ENCODE assay signal across 8 cellular contexts in genomic region chr1:223811634-223812101, GRCh38. TPM values are rescaled to one million over a fixed set of nuclear protein-coding genes. Genes with fewer than 3 reads are reported as not detected.
A peak's percentile ranks its signal among the peaks of the same experiment; 100 is the strongest.
DNase-seq lines count a peak whose midpoint lies in the region; ATAC-seq, FAIRE-seq and TF ChIP-seq lines count a peak whose summit lies in the region.

No MANE protein-coding gene starts in this region.

- H3K9me3 ChIP-seq in BE2C (no peaks in the 10 kb centered on the region), esophagus squamous epithelium (no peaks in the 10 kb centered on the region), pancreas (no peaks in the 10 kb centered on the region)

- no peak for FAIRE-seq in RCC 7860 (lab: Jason Lieb, UNC)
- FAIRE-seq in pancreas (lab: Jason Lieb, UNC), result peak; percentile 86

- no peaks in the 10 kb centered on the region for H3K4me1 ChIP-seq in BE2C
- H3K4me1 ChIP-seq in esophagus squamous epithelium, result peaks cover 0 to 10% (median 0%) of the 10 kb centered on the region in 3 donors
- peaks cover 14 to 21% (median 16%) of the 10 kb centered on the region in 3 donors for H3K4me1 ChIP-seq in pancreas

- WGBS in esophagus squamous epithelium, 2 donors, result 36 to 41% methylated on average over 3 of the region's 3 CpGs
- WGBS in pancreas, 2 donors, result 24 to 26% methylated on average over 3 of the region's 3 CpGs

- peak; percentile 70 for ATAC-seq in GM18861 (IDR thresholded peaks at IDR 0.05; ENCODE audit: unreplicated experiment)
- peak; percentile 58 to 85 (median 75) for ATAC-seq in pancreas

- H3K36me3 ChIP-seq in BE2C (peaks cover 16% of the 10 kb centered on the region), esophagus squamous epithelium (peaks cover 0 to 57% (median 13%) of the 10 kb centered on the region in 3 donors), pancreas (peaks cover 0 to 5% (median 0%) of the 10 kb centered on the region in 3 donors), H7 (replicated peaks; ENCODE audit: control insufficient read depth, insufficient read depth, low read length) (peaks cover 3% of the 10 kb centered on the region; the same call in 1 of the 2 replicates)

- H3K27ac ChIP-seq in esophagus squamous epithelium (no peak overlapping the region), pancreas (no peak overlapping the region)

- TF ChIP-seq CTCF in BE2C (IDR thresholded peaks at IDR 0.05; ENCODE audit: low read depth, low read length) (peak; percentile 53), esophagus squamous epithelium (IDR thresholded peaks at IDR 0.05) (peak in 5 of 6 experiments; percentile 37 to 55 (median 44)), pancreas (IDR thresholded peaks at IDR 0.05) (peak in 3 of 4 donors; percentile 5 to 38 (median 34))

- no peak for TF ChIP-seq POLR2A in esophagus squamous epithelium (IDR thresholded peaks at IDR 0.05)

- intact Hi-C loops in esophagus squamous epithelium (cut with DNase I) (no loop called here), pancreas (cut with DNase I) (no loop called here)

- DNase-seq in BE2C, result no peak
- DNase-seq in RCC 7860 (ENCODE audit: low spot score), result peak; percentile 49
- DNase-seq in esophagus squamous epithelium (lab: John Stamatoyannopoulos, UW), result no peak
- no peak for DNase-seq in pancreas
- no peak for DNase-seq in stimulated activated naive CD4-positive, alpha-beta T cell treated with Interleukin-2 at 50 U/mL for 16 hours (lab: John Stamatoyannopoulos, UW)
- no peak for DNase-seq in H7
- DNase-seq in HPDE6-E6E7 (ENCODE audit: extremely low spot score), result no peak

- no peaks in the 10 kb centered on the region for H3K27me3 ChIP-seq in BE2C
- H3K27me3 ChIP-seq in esophagus squamous epithelium, result no peaks in the 10 kb centered on the region
- H3K27me3 ChIP-seq in pancreas, result no peaks in the 10 kb centered on the region
- no peaks in the 10 kb centered on the region for H3K27me3 ChIP-seq in H7 (ENCODE audit: control insufficient read depth, insufficient read depth, low read length)

- H3K4me3 ChIP-seq in BE2C (ENCODE audit: low read depth, low read length) (no peak overlapping the region), esophagus squamous epithelium (no peak overlapping the region), pancreas (no peak overlapping the region), H7 (ENCODE audit: insufficient read depth, low read depth, low read length) (no peak overlapping the region)

RNA-seq across cellular contexts. Expression of gene TP53BP2, which starts 34.1 kb away (rescaled TPM):
- polyA plus RNA-seq in BE2C (2012; ENCODE audit: insufficient read depth, insufficient read length, low read depth), result 16.3 TPM
- total RNA-seq in esophagus squamous epithelium (10 to 100 TPM; 16.4 to 33.2 (median 29.2) TPM), pancreas (10 to 100 TPM; 13.0 to 31.7 (median 18.4) TPM)
- 1 to 10 TPM; 5.5 to 7.1 TPM for polyA plus RNA-seq in pancreas
- total RNA-seq in H7 (2014; rRNA removed; shearing (Covaris generic)), result 42.7 and 48.5 TPM in 2 replicates
